In the genomic region with DNA sequence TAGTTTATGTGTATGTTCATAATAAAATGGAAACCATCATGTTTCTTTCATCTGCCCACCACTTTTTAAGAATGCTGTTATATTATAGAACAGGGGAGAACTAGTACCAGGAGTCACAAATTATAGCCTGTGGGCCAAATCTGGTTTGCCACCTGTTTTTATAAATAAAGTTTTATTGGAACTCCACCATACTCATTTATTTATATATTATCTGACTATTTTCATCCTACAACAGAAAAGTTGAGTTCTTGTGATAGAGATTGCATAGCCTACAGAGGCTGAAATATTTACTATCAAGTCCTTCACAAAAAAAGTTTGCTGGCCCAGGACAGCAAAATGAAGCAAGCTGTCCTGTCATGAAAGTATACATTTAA, we compare ENCODE assay signal across 1 cellular context.
TF ChIP-seq lines count a peak whose summit lies in the region.

No MANE protein-coding gene starts in this region.

TF ChIP-seq in IMR-90, 13 proteins besides CTCF, POLR2A, EP300 and RAD21:
- TF ChIP-seq RCOR1 (IDR thresholded peaks at IDR 0.05; ENCODE audit: insufficient replicate concordance, low read length) (no peak), FOS (IDR thresholded peaks at IDR 0.05; ENCODE audit: low read depth, low read length) (no peak), SMC3 (IDR thresholded peaks at IDR 0.05; ENCODE audit: low read depth, low read length) (no peak), MAZ (IDR thresholded peaks at IDR 0.05; ENCODE audit: borderline replicate concordance, low read depth, low read length) (no peak), MAFK (IDR thresholded peaks at IDR 0.05; ENCODE audit: low read depth, low read length) (no peak), BHLHE40 (IDR thresholded peaks at IDR 0.05; ENCODE audit: low read depth, low read length) (no peak), CEBPB (IDR thresholded peaks at IDR 0.05; ENCODE audit: low read depth, low read length) (no peak), CHD1 (IDR thresholded peaks at IDR 0.05; ENCODE audit: low read depth, low read length) (no peak), MXI1 (IDR thresholded peaks at IDR 0.05; ENCODE audit: borderline replicate concordance, low read depth, low read length) (no peak), RFX5 (IDR thresholded peaks at IDR 0.05; ENCODE audit: low read depth, low read length) (no peak)
- TF ChIP-seq, protein P1, sequence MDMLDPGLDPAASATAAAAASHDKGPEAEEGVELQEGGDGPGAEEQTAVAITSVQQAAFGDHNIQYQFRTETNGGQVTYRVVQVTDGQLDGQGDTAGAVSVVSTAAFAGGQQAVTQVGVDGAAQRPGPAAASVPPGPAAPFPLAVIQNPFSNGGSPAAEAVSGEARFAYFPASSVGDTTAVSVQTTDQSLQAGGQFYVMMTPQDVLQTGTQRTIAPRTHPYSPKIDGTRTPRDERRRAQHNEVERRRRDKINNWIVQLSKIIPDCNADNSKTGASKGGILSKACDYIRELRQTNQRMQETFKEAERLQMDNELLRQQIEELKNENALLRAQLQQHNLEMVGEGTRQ (IDR thresholded peaks at IDR 0.05; ENCODE audit: low read depth, low read length) = no peak
- TF ChIP-seq, protein P2, sequence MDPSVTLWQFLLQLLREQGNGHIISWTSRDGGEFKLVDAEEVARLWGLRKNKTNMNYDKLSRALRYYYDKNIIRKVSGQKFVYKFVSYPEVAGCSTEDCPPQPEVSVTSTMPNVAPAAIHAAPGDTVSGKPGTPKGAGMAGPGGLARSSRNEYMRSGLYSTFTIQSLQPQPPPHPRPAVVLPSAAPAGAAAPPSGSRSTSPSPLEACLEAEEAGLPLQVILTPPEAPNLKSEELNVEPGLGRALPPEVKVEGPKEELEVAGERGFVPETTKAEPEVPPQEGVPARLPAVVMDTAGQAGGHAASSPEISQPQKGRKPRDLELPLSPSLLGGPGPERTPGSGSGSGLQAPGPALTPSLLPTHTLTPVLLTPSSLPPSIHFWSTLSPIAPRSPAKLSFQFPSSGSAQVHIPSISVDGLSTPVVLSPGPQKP (IDR thresholded peaks at IDR 0.05; ENCODE audit: borderline replicate concordance, low read depth, low read length) = no peak
